18 cellular contexts compared by ENCODE assay signal in the genomic region with DNA sequence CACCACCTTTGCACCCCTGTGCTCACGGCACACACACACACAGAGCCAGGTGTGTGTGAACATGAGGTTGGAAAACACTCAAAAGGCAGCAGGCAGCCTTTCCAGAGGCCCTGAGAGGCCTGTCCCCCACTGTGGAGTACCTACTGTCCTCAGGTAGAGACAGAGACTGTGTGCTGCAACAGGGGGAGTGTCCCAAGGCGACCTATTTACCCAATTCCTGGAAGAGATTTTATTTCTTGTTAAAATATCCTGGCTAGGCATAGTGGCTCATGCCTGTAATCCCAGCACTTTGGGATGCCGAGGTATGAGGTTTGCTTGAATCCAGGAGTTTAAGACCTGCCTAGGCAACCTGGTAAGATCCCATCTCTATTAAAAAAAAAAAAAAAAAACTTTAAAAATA.
DNase-seq lines count a peak whose midpoint lies in the region; ATAC-seq and TF ChIP-seq lines count a peak whose summit lies in the region.
"Had no signal": no experiment of that assay in that cellular context is flagged by ENCODE, and none has a peak within 500 bp of the region (broad histone marks: within the 10 kb centered on the region; RNA-seq: fewer than 3 reads in every experiment).

No MANE protein-coding gene starts in this region.

- H3K4me1 Mint-ChIP-seq in HFFc6 (ENCODE audit: low read depth) (peaks cover 80% of the 10 kb centered on the region), progenitor cell of endocrine pancreas (ENCODE audit: low read depth) (peaks cover 9% of the 10 kb centered on the region)
- H3K4me1 Mint-ChIP-seq in stimulated activated naive B cell treated with anti-CD40 and anti-IgM and Interleukin-4, amounts not matched to agents 10 μg/mL and 1 μg/mL and 100 μg/mL, for 72 hours: no peaks in the 10 kb centered on the region
- H3K4me1 Mint-ChIP-seq: CD14-positive monocyte; CD4-positive, alpha-beta memory T cell had no signal

- H3K27me3 Mint-ChIP-seq in HFFc6 (ENCODE audit: insufficient read depth) (peaks cover 2% of the 10 kb centered on the region; the same call in 1 of the 2 replicates), progenitor cell of endocrine pancreas (no peaks in the 10 kb centered on the region)
- H3K27me3 Mint-ChIP-seq in stimulated activated naive B cell treated with anti-CD40 and anti-IgM and Interleukin-4, amounts not matched to agents 10 μg/mL and 1 μg/mL and 100 μg/mL, for 72 hours: peaks cover 0 to 6% of the 10 kb centered on the region in 2 donors
- H3K27me3 Mint-ChIP-seq: CD4-positive, alpha-beta memory T cell had no signal

- H3K36me3 Mint-ChIP-seq in HFFc6 (ENCODE audit: low read depth): peaks cover 5% of the 10 kb centered on the region
- H3K36me3 Mint-ChIP-seq in progenitor cell of endocrine pancreas (ENCODE audit: insufficient read depth): no peaks in the 10 kb centered on the region
- H3K36me3 Mint-ChIP-seq in stimulated activated naive B cell treated with anti-CD40 and anti-IgM and Interleukin-4, amounts not matched to agents 10 μg/mL and 1 μg/mL and 100 μg/mL, for 72 hours: no peaks in the 10 kb centered on the region
- H3K36me3 Mint-ChIP-seq: CD14-positive monocyte; CD4-positive, alpha-beta memory T cell had no signal

- H3K9me3 Mint-ChIP-seq in HFFc6 (peaks cover 5% of the 10 kb centered on the region; the same call in 1 of the 2 replicates), progenitor cell of endocrine pancreas (ENCODE audit: low read depth) (no peaks in the 10 kb centered on the region)
- no peaks in the 10 kb centered on the region for H3K9me3 Mint-ChIP-seq in stimulated activated naive B cell treated with anti-CD40 and anti-IgM and Interleukin-4, amounts not matched to agents 10 μg/mL and 1 μg/mL and 100 μg/mL, for 72 hours

- no peak for TF ChIP-seq CTCF in HFFc6 (IDR thresholded peaks at IDR 0.05)
- no peak for TF ChIP-seq CTCF in progenitor cell of endocrine pancreas (IDR thresholded peaks at IDR 0.05; ENCODE audit: unreplicated experiment)

- no peak for ATAC-seq in left colon
- no peak for ATAC-seq in stimulated activated naive B cell treated with anti-CD40 and anti-IgM and Interleukin-4, amounts not matched to agents 10 μg/mL and 1 μg/mL and 100 μg/mL, for 72 hours (replicated peaks)
- ATAC-seq: HCT116, HepG2 had no signal

- no peak overlapping the region for H3K4me3 Mint-ChIP-seq in HFFc6
- no peak overlapping the region for H3K4me3 Mint-ChIP-seq in progenitor cell of endocrine pancreas (ENCODE audit: low read depth)
- H3K4me3 Mint-ChIP-seq in stimulated activated naive B cell treated with anti-CD40 and anti-IgM and Interleukin-4, amounts not matched to agents 10 μg/mL and 1 μg/mL and 100 μg/mL, for 72 hours: no peak overlapping the region
- H3K4me3 Mint-ChIP-seq: CD14-positive monocyte; CD4-positive, alpha-beta memory T cell had no signal

- H3K27ac Mint-ChIP-seq in HFFc6 (peak overlapping the region; percentile 21; the same call in 1 of the 2 replicates), progenitor cell of endocrine pancreas (peak overlapping the region; percentile 60)
- no peak overlapping the region for H3K27ac Mint-ChIP-seq in stimulated activated naive B cell treated with anti-CD40 and anti-IgM and Interleukin-4, amounts not matched to agents 10 μg/mL and 1 μg/mL and 100 μg/mL, for 72 hours
- H3K27ac Mint-ChIP-seq: CD14-positive monocyte; CD4-positive, alpha-beta memory T cell had no signal

- no peak for DNase-seq in HFFc6
- peak; percentile 49 for DNase-seq in NCI-H345 (lab: John Stamatoyannopoulos, UW)
- DNase-seq in mesenteric fat pad (ENCODE audit: low spot score): peak; percentile 24
- DNase-seq in progenitor cell of endocrine pancreas (ENCODE audit: low spot score, unreplicated experiment): no peak
- no peak for DNase-seq in dermis blood vessel endothelial cell
- no peak for DNase-seq in stimulated activated CD4-positive, alpha-beta T cell treated with anti-CD3 and anti-CD28 coated beads, Interleukin-2, amount 100 ng/mL, for 24 hours
- DNase-seq in left colon: no peak
- DNase-seq in stimulated activated naive B cell treated with anti-CD40 and anti-IgM and Interleukin-4, amounts not matched to agents 10 μg/mL and 1 μg/mL and 100 μg/mL, for 72 hours: no peak
- DNase-seq: ACHN; CD4-positive, alpha-beta memory T cell; DMS153; DMS79; GDM1; GM23248; H7 had no signal

- intact Hi-C loops in left colon (cut with DNase I, micrococcal nuclease): no loop called here

Comparison
In these comparisons a context has a peak if more than half of its experiments do, and no peak if none do; other contexts are left out.
1. DNase-seq: peak in NCI-H345 (single experiment) and mesenteric fat pad (single experiment); none in HFFc6 (single experiment), progenitor cell of endocrine pancreas (single experiment), dermis blood vessel endothelial cell (single experiment), stimulated activated CD4-positive, alpha-beta T cell treated with anti-CD3 and anti-CD28 coated beads, Interleukin-2, amount 100 ng/mL, for 24 hours (0 of 2), left colon (0 of 2) and stimulated activated naive B cell treated with anti-CD40 and anti-IgM and Interleukin-4, amounts not matched to agents 10 μg/mL and 1 μg/mL and 100 μg/mL, for 72 hours (single experiment).